ENCODE assay signal across 9 cellular contexts in genomic region chr17:59001158-59001814, GRCh38.
DNase-seq lines count a peak whose midpoint lies in the region; ATAC-seq and TF ChIP-seq lines count a peak whose summit lies in the region.
"Had no signal": no experiment of that assay in that cellular context is flagged by ENCODE, and none has a peak within 500 bp of the region (broad histone marks: within the 10 kb centered on the region; RNA-seq: fewer than 3 reads in every experiment).

No MANE protein-coding gene starts in this region.

- H3K4me3 Mint-ChIP-seq in activated CD4-positive, alpha-beta T cell treated with anti-CD3 and anti-CD28 coated beads for 36 hours, result peak overlapping the region; percentile 62
- H3K4me3 Mint-ChIP-seq in dendritic cell treated with granulocyte-macrophage colony-stimulating factor and Interleukin-4, amounts not matched to agents 40 ng/mL and 50 ng/mL, for 4 days, result peak overlapping the region; percentile 45
- peak overlapping the region; percentile 77 to 89 (median 82) for H3K4me3 Mint-ChIP-seq in naive B cell

- peak overlapping the region; percentile 77 for H3K27ac ChIP-seq in AG04450 (ENCODE audit: low read depth, low read length)
- H3K27ac ChIP-seq: C4-2B had no signal

- H3K27me3 ChIP-seq in AG04450 (ENCODE audit: control insufficient read depth, insufficient read depth, low read length), result no peaks in the 10 kb centered on the region

- peaks cover 22% of the 10 kb centered on the region for H3K36me3 Mint-ChIP-seq in activated CD4-positive, alpha-beta T cell treated with anti-CD3 and anti-CD28 coated beads for 36 hours (ENCODE audit: low read depth)
- H3K36me3 Mint-ChIP-seq in dendritic cell treated with granulocyte-macrophage colony-stimulating factor and Interleukin-4, amounts not matched to agents 40 ng/mL and 50 ng/mL, for 4 days (ENCODE audit: low read depth), result peaks cover 21% of the 10 kb centered on the region
- H3K36me3 Mint-ChIP-seq in naive B cell, result peaks cover 0 to 10% of the 10 kb centered on the region in 2 donors

- H3K27me3 Mint-ChIP-seq in activated CD4-positive, alpha-beta T cell treated with anti-CD3 and anti-CD28 coated beads for 36 hours, result no peaks in the 10 kb centered on the region
- H3K27me3 Mint-ChIP-seq in dendritic cell treated with granulocyte-macrophage colony-stimulating factor and Interleukin-4, amounts not matched to agents 40 ng/mL and 50 ng/mL, for 4 days, result no peaks in the 10 kb centered on the region
- H3K27me3 Mint-ChIP-seq in naive B cell, result no peaks in the 10 kb centered on the region

- intact Hi-C loops in activated CD4-positive, alpha-beta T cell treated with anti-CD3 and anti-CD28 coated beads for 36 hours (cut with DNase I, micrococcal nuclease), result loop anchor here (1.0 to 10.0 kb wide), 9 partner anchors 9 to 686 kb away; partner anchors contain the start of genes RAD51C (in 1 of the 2) and TEX14 (in 1 of the 2)
- intact Hi-C loops in dendritic cell treated with granulocyte-macrophage colony-stimulating factor and Interleukin-4, amounts not matched to agents 40 ng/mL and 50 ng/mL, for 4 days (cut with micrococcal nuclease), result no loop called here

- H3K27ac Mint-ChIP-seq in activated CD4-positive, alpha-beta T cell treated with anti-CD3 and anti-CD28 coated beads for 36 hours, result peak overlapping the region; percentile 93
- peak overlapping the region; percentile 83 for H3K27ac Mint-ChIP-seq in dendritic cell treated with granulocyte-macrophage colony-stimulating factor and Interleukin-4, amounts not matched to agents 40 ng/mL and 50 ng/mL, for 4 days
- peak overlapping the region; percentile 97 to 100 (median 98) for H3K27ac Mint-ChIP-seq in naive B cell

- ATAC-seq in GM19438 (IDR thresholded peaks at IDR 0.05; ENCODE audit: low read depth, unreplicated experiment) (peak; percentile 90), HG03460 (IDR thresholded peaks at IDR 0.05; ENCODE audit: unreplicated experiment) (peak; percentile 97), naive B cell (ENCODE audit: low read depth in 2 of 2) (peak; percentile 99 to 100)
- peak; percentile 99 for ATAC-seq in activated CD4-positive, alpha-beta T cell treated with anti-CD3 and anti-CD28 coated beads for 36 hours
- peak; percentile 98 for ATAC-seq in stimulated activated naive CD8-positive, alpha-beta T cell treated with anti-CD3 and anti-CD28 coated beads, Interleukin-15, Interleukin-2, amounts not matched to agents 100 U/mL and 50 U/mL, for 24 hours

- H3K4me3 ChIP-seq in AG04450 (ENCODE audit: low read depth, low read length), result peak overlapping the region; percentile 40

- DNase-seq in AG04450 (ENCODE audit: low read depth, low spot score), result no peak
- peak; percentile 89 for DNase-seq in activated CD4-positive, alpha-beta T cell treated with anti-CD3 and anti-CD28 coated beads for 36 hours
- peak; percentile 87 for DNase-seq in naive B cell
- DNase-seq in stimulated activated naive CD8-positive, alpha-beta T cell treated with anti-CD3 and anti-CD28 coated beads, Interleukin-15, Interleukin-2, amounts not matched to agents 100 U/mL and 50 U/mL, for 24 hours, result peak; percentile 69
- no peak for DNase-seq in OCI-M1 (lab: John Stamatoyannopoulos, UW)

- CTCF ChIA-PET in AG04450 (lab: Charles Lee), result interaction anchor here (0.7 to 6.6 kb wide), 4 partner anchors 290 to 482 kb away, joined by 3 to 102 read pairs (median 22); no protein-coding TSS in a partner anchor
- CTCF ChIA-PET in activated CD4-positive, alpha-beta T cell treated with anti-CD3 and anti-CD28 coated beads for 36 hours (lab: Charles Lee), result no interaction called here

- H3K9me3 ChIP-seq in AG04450 (ENCODE audit: control insufficient read depth, insufficient read depth, low read length), result no peaks in the 10 kb centered on the region

- TF ChIP-seq CTCF in AG04450 (IDR thresholded peaks at IDR 0.05; ENCODE audit: low read depth, low read length), result no peak

- peaks cover 41% of the 10 kb centered on the region for H3K4me1 Mint-ChIP-seq in activated CD4-positive, alpha-beta T cell treated with anti-CD3 and anti-CD28 coated beads for 36 hours
- H3K4me1 Mint-ChIP-seq in dendritic cell treated with granulocyte-macrophage colony-stimulating factor and Interleukin-4, amounts not matched to agents 40 ng/mL and 50 ng/mL, for 4 days (ENCODE audit: low read depth), result peaks cover 55% of the 10 kb centered on the region
- H3K4me1 Mint-ChIP-seq in naive B cell, result peaks cover 7 to 24% (median 22%) of the 10 kb centered on the region in 3 donors

- POLR2A ChIA-PET in AG04450 (lab: Yijun Ruan, JAX), result no interaction called here
- POLR2A ChIA-PET in activated CD4-positive, alpha-beta T cell treated with anti-CD3 and anti-CD28 coated beads for 36 hours (lab: Charles Lee), result no interaction called here

- H3K9me3 Mint-ChIP-seq in activated CD4-positive, alpha-beta T cell treated with anti-CD3 and anti-CD28 coated beads for 36 hours (ENCODE audit: low read depth), result no peaks in the 10 kb centered on the region
- no peaks in the 10 kb centered on the region for H3K9me3 Mint-ChIP-seq in dendritic cell treated with granulocyte-macrophage colony-stimulating factor and Interleukin-4, amounts not matched to agents 40 ng/mL and 50 ng/mL, for 4 days
- no peaks in the 10 kb centered on the region for H3K9me3 Mint-ChIP-seq in naive B cell

Comparison
In these comparisons a context has a peak if more than half of its experiments do, and no peak if none do; other contexts are left out.
1. DNase-seq: peak in activated CD4-positive, alpha-beta T cell treated with anti-CD3 and anti-CD28 coated beads for 36 hours (single experiment), naive B cell (single experiment) and stimulated activated naive CD8-positive, alpha-beta T cell treated with anti-CD3 and anti-CD28 coated beads, Interleukin-15, Interleukin-2, amounts not matched to agents 100 U/mL and 50 U/mL, for 24 hours (single experiment); none in AG04450 (single experiment) and OCI-M1 (single experiment).
2. Peak in every context shown above with its lines, with median percentiles within 50 percentile points of each other: ATAC-seq, H3K27ac Mint-ChIP-seq and H3K4me3 Mint-ChIP-seq.